Comparison of ENCODE assay signal across 8 cellular contexts in the genomic region with DNA sequence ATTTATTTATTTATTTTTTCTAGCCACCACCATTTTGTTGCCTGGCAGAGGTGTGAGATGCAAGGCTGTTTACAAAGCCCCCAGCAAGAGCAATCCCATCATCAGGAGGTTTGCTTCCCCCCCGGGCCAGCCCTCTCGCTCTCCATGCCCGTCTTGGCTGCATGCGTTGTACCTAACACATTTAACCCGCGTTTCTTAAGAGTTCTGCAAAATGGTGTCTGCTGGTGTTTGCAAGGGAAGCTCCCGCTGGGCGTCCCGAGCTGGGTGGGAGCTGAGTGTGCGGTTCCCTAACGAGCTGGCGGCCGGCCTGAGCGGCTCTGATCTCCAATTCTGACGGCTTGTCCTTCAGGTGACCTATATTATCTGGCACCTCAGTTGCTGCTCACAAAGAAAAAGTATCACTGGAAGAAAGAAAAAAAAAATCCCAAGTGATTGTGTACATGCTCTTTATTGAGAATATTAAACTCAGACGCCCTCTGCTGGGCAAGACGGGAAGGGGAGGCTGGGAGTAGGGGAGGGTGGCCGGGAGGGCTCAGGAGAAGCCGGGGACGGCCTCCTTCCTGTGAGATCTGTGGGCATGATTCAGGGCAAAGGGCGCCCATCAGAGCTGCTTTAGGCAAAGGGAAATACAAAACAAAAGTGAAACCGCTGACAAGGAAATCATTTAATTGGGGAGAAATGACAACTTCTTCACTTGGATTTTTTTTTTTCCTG.
DNase-seq lines count a peak whose midpoint lies in the region; ATAC-seq and TF ChIP-seq lines count a peak whose summit lies in the region.

No MANE protein-coding gene starts in this region.

- peak; percentile 82 for TF ChIP-seq RAD21 in Ishikawa (IDR thresholded peaks at IDR 0.05; ENCODE audit: low read depth)

- CTCF ChIA-PET in Panc1 (lab: Charles Lee), result interaction anchor here (0.5 to 2.3 kb wide), 9 partner anchors 11 to 144 kb away, joined by 3 to 8 read pairs (median 6); no protein-coding TSS in a partner anchor

- DNase-seq in COLO668 (lab: John Stamatoyannopoulos, UW; ENCODE audit: unreplicated experiment) (peak; percentile 85), Panc1 (ENCODE audit: low read depth, low spot score) (peak; percentile 95), esophagus squamous epithelium (lab: John Stamatoyannopoulos, UW) (peak; percentile 72), naive B cell (peak; percentile 78)
- DNase-seq in activated T-cell treated with anti-CD3 and anti-CD28 coated beads, Interleukin-2, amount 50 U/mL, for 48 hours, result peak; percentile 98 to 100
- DNase-seq in stimulated activated CD8-positive, alpha-beta memory T cell treated with anti-CD3 and anti-CD28 coated beads, Interleukin-7, amount 100 ng/mL, for 48 hours (ENCODE audit: extremely low read depth in 1 of 2, low read depth in 1 of 2), result peak; percentile 83 to 95

- POLR2A ChIA-PET in Panc1 (lab: Charles Lee), result interaction anchor here (0.6 to 1.4 kb wide), 12 partner anchors 16 to 513 kb away, joined by 3 to 9 read pairs (median 5); no protein-coding TSS in a partner anchor

- peak overlapping the region; percentile 88 to 99 (median 96) for H3K4me3 Mint-ChIP-seq in naive B cell

- H3K36me3 ChIP-seq in Panc1 (ENCODE audit: control insufficient read depth, insufficient read depth, low read length) (no peaks in the 10 kb centered on the region), esophagus squamous epithelium (no peaks in the 10 kb centered on the region)

- H3K4me1 ChIP-seq in Panc1 (ENCODE audit: control insufficient read depth, insufficient read depth, low read length) (peaks cover 60% of the 10 kb centered on the region), esophagus squamous epithelium (peaks cover 18 to 42% (median 28%) of the 10 kb centered on the region in 3 donors)

- ATAC-seq in GM21360 (IDR thresholded peaks at IDR 0.05; ENCODE audit: unreplicated experiment) (peak; percentile 45), Panc1 (peak; percentile 88), naive B cell (ENCODE audit: low read depth in 2 of 2) (peak; percentile 84 to 87)

- WGBS in esophagus squamous epithelium, 2 donors, result 0 to 1% methylated on average over 18 to 22 of the region's 22 CpGs

- H3K27ac ChIP-seq in Panc1 (ENCODE audit: low read length), result peak overlapping the region; percentile 100
- peak overlapping the region; percentile 86 to 95 (median 90) for H3K27ac ChIP-seq in esophagus squamous epithelium

- no TSS peak for BruUV-seq in Panc1 (replicated peaks; lab: Mats Ljungman, UMichigan)

- peak overlapping the region; percentile 26 to 63 for H3K4me3 ChIP-seq in Panc1 (ENCODE audit: low read depth in 2 of 2, low read length in 2 of 2)
- H3K4me3 ChIP-seq in esophagus squamous epithelium, result peak overlapping the region; percentile 50 to 73 (median 64)

- H3K36me3 Mint-ChIP-seq in naive B cell, result no peaks in the 10 kb centered on the region

- in situ Hi-C loops in Panc1 (cut with HindIII; ENCODE audit: low pct_unique_long_range_greater_than_20kb, low sequenced_read_pairs), result no loop called here

- TF ChIP-seq CTCF in Panc1 (IDR thresholded peaks at IDR 0.05) (peak; percentile 92), esophagus squamous epithelium (IDR thresholded peaks at IDR 0.05) (peak; percentile 92 to 96 (median 94))

- intact Hi-C loops in Panc1 (cut with micrococcal nuclease; ENCODE audit: unreplicated experiment), result loop anchor here (2.0 to 10.0 kb wide), 4 partner anchors 25 to 321 kb away; a partner anchor contains a TSS
- intact Hi-C loops in esophagus squamous epithelium (cut with DNase I), result loop anchor here (5.0 kb wide), 1 partner anchor 338 kb away; no protein-coding TSS in a partner anchor

- H3K27ac Mint-ChIP-seq in naive B cell, result peak overlapping the region; percentile 29 to 93 (median 88)

- TF ChIP-seq POLR2A in esophagus squamous epithelium (IDR thresholded peaks at IDR 0.05), result no peak

- H3K27me3 ChIP-seq in Panc1 (ENCODE audit: control insufficient read depth, insufficient read depth, low read length), result no peaks in the 10 kb centered on the region
- H3K27me3 ChIP-seq in esophagus squamous epithelium, result no peaks in the 10 kb centered on the region

- peaks cover 23 to 39% (median 29%) of the 10 kb centered on the region in 3 donors for H3K4me1 Mint-ChIP-seq in naive B cell

- no peaks in the 10 kb centered on the region for H3K9me3 Mint-ChIP-seq in naive B cell

- TF ChIP-seq EP300 in Ishikawa (IDR thresholded peaks at IDR 0.05; ENCODE audit: borderline replicate concordance), result no peak; the same call in 1 of the 2 replicates

- H3K27me3 Mint-ChIP-seq in naive B cell, result no peaks in the 10 kb centered on the region

- H3K9me3 ChIP-seq in Panc1 (ENCODE audit: control insufficient read depth, insufficient read depth, low read depth, low read length) (no peaks in the 10 kb centered on the region), esophagus squamous epithelium (no peaks in the 10 kb centered on the region)

TF ChIP-seq in Ishikawa, 13 proteins besides CTCF, POLR2A, EP300 and RAD21:
- peak; percentile 39; the same call in 1 of the 2 replicates for TF ChIP-seq TAF1 (IDR thresholded peaks at IDR 0.05; ENCODE audit: low read depth)
- TF ChIP-seq ZBTB7A (IDR thresholded peaks at IDR 0.05; ENCODE audit: low read depth), result no peak
- no peak for TF ChIP-seq CREB1 (IDR thresholded peaks at IDR 0.05; ENCODE audit: low read depth)
- TF ChIP-seq EGR1 (IDR thresholded peaks at IDR 0.05), result no peak; the same call in none of the 2 replicates
- no peak for TF ChIP-seq NFIC (IDR thresholded peaks at IDR 0.05)
- TF ChIP-seq, protein P1, sequence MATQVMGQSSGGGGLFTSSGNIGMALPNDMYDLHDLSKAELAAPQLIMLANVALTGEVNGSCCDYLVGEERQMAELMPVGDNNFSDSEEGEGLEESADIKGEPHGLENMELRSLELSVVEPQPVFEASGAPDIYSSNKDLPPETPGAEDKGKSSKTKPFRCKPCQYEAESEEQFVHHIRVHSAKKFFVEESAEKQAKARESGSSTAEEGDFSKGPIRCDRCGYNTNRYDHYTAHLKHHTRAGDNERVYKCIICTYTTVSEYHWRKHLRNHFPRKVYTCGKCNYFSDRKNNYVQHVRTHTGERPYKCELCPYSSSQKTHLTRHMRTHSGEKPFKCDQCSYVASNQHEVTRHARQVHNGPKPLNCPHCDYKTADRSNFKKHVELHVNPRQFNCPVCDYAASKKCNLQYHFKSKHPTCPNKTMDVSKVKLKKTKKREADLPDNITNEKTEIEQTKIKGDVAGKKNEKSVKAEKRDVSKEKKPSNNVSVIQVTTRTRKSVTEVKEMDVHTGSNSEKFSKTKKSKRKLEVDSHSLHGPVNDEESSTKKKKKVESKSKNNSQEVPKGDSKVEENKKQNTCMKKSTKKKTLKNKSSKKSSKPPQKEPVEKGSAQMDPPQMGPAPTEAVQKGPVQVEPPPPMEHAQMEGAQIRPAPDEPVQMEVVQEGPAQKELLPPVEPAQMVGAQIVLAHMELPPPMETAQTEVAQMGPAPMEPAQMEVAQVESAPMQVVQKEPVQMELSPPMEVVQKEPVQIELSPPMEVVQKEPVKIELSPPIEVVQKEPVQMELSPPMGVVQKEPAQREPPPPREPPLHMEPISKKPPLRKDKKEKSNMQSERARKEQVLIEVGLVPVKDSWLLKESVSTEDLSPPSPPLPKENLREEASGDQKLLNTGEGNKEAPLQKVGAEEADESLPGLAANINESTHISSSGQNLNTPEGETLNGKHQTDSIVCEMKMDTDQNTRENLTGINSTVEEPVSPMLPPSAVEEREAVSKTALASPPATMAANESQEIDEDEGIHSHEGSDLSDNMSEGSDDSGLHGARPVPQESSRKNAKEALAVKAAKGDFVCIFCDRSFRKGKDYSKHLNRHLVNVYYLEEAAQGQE (IDR thresholded peaks at IDR 0.05; ENCODE audit: low read depth), result no peak
- TF ChIP-seq FOXM1 (IDR thresholded peaks at IDR 0.05; ENCODE audit: borderline replicate concordance, low read depth), result no peak
- TF ChIP-seq YY1 (IDR thresholded peaks at IDR 0.05; ENCODE audit: low read depth), result peak; percentile 90
- TF ChIP-seq, protein P2, sequence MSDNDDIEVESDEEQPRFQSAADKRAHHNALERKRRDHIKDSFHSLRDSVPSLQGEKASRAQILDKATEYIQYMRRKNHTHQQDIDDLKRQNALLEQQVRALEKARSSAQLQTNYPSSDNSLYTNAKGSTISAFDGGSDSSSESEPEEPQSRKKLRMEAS (IDR thresholded peaks at IDR 0.05), result peak; percentile 21
- TF ChIP-seq TEAD4 (IDR thresholded peaks at IDR 0.05), result peak; percentile 38; the same call in 1 of the 2 replicates
- no peak for TF ChIP-seq CEBPB (IDR thresholded peaks at IDR 0.05)

Comparison
In these comparisons a context has a peak if more than half of its experiments do, and no peak if none do; other contexts are left out.
1. Peak in every context shown above with its lines: DNase-seq, ATAC-seq, H3K4me3 ChIP-seq and H3K27ac ChIP-seq.